In the genomic region with DNA sequence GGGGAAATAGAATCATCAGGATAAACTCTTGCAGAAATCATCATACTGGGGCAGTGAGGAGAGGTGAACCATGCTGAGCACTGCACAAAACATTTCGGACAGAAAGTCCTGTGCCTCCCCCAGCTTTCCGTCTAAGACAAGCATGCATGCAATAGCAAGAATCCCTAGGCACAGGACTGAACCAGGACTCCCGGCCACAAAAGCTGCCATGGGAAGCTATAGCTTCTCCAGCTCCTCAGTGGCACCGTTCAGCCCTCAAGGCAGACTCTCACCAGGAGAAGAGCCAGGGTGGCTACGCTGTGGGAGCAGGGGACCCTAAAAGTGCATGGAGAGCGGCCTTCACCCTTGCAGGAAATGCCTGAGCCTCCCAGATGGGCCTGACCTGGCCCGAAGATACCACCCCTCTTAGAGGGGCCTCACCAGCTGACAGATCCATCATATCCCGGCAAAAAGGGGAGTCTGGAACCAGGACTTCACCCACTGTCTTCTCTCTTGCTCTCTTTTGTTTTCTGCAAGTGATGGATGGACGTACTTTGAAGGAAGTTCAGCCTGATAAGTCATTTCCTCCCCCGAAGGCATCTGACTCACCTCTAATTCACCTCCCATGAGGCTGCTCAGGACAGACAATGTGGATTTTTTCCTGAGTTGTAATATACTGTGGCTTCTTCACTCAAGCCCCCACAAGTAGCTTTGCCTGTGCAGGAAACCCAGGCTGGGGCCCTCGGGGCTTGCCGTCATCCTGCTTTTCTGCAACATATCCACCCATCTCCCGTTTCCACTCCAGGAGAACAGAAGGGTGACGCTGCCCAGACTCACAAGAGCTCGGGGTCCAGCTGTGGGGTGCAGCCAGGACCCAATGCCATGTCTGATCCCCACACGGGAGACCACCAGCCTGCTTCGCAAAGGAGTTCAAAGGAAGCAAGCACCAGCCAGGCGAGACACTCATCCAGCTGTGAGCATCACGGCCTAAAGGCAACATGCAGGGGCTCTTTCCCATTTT, we compare ENCODE assay signal across 1 cellular context.
A peak's percentile ranks its signal among the peaks of the same experiment; 100 is the strongest.
TF ChIP-seq lines count a peak whose summit lies in the region.

No MANE protein-coding gene starts in this region.

TF ChIP-seq in SK-N-SH, 30 proteins besides CTCF, POLR2A, EP300 and RAD21 (continued from another document):
- TF ChIP-seq ELF1 (IDR thresholded peaks at IDR 0.05), result 0 out of 2 replicates have a peak, but pooled peaks have one; percentile 27
- no peak for TF ChIP-seq FOXJ3 (CRISPR knock-in tag; IDR thresholded peaks at IDR 0.05)
- no peak for TF ChIP-seq EZH2phosphoT487 (IDR thresholded peaks at IDR 0.05; ENCODE audit: borderline replicate concordance, low read depth)
- TF ChIP-seq, protein P1, sequence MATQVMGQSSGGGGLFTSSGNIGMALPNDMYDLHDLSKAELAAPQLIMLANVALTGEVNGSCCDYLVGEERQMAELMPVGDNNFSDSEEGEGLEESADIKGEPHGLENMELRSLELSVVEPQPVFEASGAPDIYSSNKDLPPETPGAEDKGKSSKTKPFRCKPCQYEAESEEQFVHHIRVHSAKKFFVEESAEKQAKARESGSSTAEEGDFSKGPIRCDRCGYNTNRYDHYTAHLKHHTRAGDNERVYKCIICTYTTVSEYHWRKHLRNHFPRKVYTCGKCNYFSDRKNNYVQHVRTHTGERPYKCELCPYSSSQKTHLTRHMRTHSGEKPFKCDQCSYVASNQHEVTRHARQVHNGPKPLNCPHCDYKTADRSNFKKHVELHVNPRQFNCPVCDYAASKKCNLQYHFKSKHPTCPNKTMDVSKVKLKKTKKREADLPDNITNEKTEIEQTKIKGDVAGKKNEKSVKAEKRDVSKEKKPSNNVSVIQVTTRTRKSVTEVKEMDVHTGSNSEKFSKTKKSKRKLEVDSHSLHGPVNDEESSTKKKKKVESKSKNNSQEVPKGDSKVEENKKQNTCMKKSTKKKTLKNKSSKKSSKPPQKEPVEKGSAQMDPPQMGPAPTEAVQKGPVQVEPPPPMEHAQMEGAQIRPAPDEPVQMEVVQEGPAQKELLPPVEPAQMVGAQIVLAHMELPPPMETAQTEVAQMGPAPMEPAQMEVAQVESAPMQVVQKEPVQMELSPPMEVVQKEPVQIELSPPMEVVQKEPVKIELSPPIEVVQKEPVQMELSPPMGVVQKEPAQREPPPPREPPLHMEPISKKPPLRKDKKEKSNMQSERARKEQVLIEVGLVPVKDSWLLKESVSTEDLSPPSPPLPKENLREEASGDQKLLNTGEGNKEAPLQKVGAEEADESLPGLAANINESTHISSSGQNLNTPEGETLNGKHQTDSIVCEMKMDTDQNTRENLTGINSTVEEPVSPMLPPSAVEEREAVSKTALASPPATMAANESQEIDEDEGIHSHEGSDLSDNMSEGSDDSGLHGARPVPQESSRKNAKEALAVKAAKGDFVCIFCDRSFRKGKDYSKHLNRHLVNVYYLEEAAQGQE (IDR thresholded peaks at IDR 0.05; ENCODE audit: low read depth, low read length), result peak; percentile 41; the same call in 1 of the 2 replicates
- peak; percentile 40; the same call in 1 of the 2 replicates for TF ChIP-seq GABPA (IDR thresholded peaks at IDR 0.05; ENCODE audit: low read depth)
- TF ChIP-seq RCOR1 (IDR thresholded peaks at IDR 0.05; ENCODE audit: low read length), result no peak
- TF ChIP-seq, protein P2, sequence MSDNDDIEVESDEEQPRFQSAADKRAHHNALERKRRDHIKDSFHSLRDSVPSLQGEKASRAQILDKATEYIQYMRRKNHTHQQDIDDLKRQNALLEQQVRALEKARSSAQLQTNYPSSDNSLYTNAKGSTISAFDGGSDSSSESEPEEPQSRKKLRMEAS (IDR thresholded peaks at IDR 0.05; ENCODE audit: low read depth), result peak; percentile 69; the same call in 1 of the 2 replicates
- peak; percentile 84 for TF ChIP-seq TCF12 (IDR thresholded peaks at IDR 0.05)
